In genomic region chr21:45080232-45080631, GRCh38 we compare ENCODE assay signal across 14 cellular contexts. TPM values are rescaled to one million over a fixed set of nuclear protein-coding genes. Genes with fewer than 3 reads are reported as not detected.
DNase-seq lines count a peak whose midpoint lies in the region; ATAC-seq and TF ChIP-seq lines count a peak whose summit lies in the region.
"Had no signal": no experiment of that assay in that cellular context is flagged by ENCODE, and none has a peak within 500 bp of the region (broad histone marks: within the 10 kb centered on the region; RNA-seq: fewer than 3 reads in every experiment).

No MANE protein-coding gene starts in this region.

- H3K27ac ChIP-seq in stomach (peak overlapping the region in 4 of 5 donors; percentile 43 to 97 (median 58)), Peyer's patch (no peak overlapping the region)
- H3K27ac ChIP-seq: suprapubic skin had no signal

- peaks cover 97% of the 10 kb centered on the region for H3K4me1 Mint-ChIP-seq in activated T-cell treated with anti-CD3 and anti-CD28 coated beads, Interleukin-2, amount 50 U/mL, for 4 hours (ENCODE audit: low read depth)
- peaks cover 71% of the 10 kb centered on the region for H3K4me1 Mint-ChIP-seq in activated B cell treated with CpG ODN at 0.5 μM for 24 hours

- CTCF ChIA-PET in activated B cell treated with CpG ODN at 0.5 μM for 24 hours (lab: Charles Lee), result interaction anchor here (0.9 to 2.6 kb wide), 3 partner anchors 38 to 60 kb away, joined by 3 to 6 read pairs (median 4); no protein-coding TSS in a partner anchor

- no peak for ATAC-seq in activated T-cell treated with anti-CD3 and anti-CD28 coated beads, Interleukin-2, amount 50 U/mL, for 4 hours
- ATAC-seq in activated B cell treated with CpG ODN at 0.5 μM for 24 hours (ENCODE audit: low read depth), result no peak
- ATAC-seq: Right ventricle myocardium inferior had no signal

- DNase-seq in activated T-cell treated with anti-CD3 and anti-CD28 coated beads, Interleukin-2, amount 50 U/mL, for 4 hours, result no peak
- DNase-seq in activated T-cell treated with anti-CD3 and anti-CD28 coated beads, Interleukin-2, amount 50 U/mL, for 1 hour, result no peak
- DNase-seq in activated B cell treated with CpG ODN at 0.5 μM for 24 hours (no peak), fibroblast of villous mesenchyme (ENCODE audit: low read depth) (peak; percentile 17), stomach (no peak), Peyer's patch (no peak), cerebellar cortex (ENCODE audit: low spot score) (no peak), glomerular visceral epithelial cell (ENCODE audit: extremely low spot score) (no peak)
- DNase-seq: amygdala, Karpas-422, NCI-H1417, T1000 had no signal

- WGBS in stomach, 5 donors, result 77 to 86% (median 80%) methylated on average over 5 of the region's 5 CpGs

- intact Hi-C loops in activated B cell treated with CpG ODN at 0.5 μM for 24 hours (cut with micrococcal nuclease) (no loop called here), stomach (cut with DNase I; ENCODE audit: low total_unique reads) (no loop called here)

- TF ChIP-seq CTCF in activated B cell treated with CpG ODN at 0.5 μM for 24 hours (IDR thresholded peaks at IDR 0.05) (no peak), fibroblast of villous mesenchyme (IDR thresholded peaks at IDR 0.05; ENCODE audit: insufficient read depth, low read depth, low read length) (no peak), stomach (IDR thresholded peaks at IDR 0.05) (no peak), Peyer's patch (IDR thresholded peaks at IDR 0.05) (no peak)

- H3K9me3 ChIP-seq in stomach (no peaks in the 10 kb centered on the region), Peyer's patch (no peaks in the 10 kb centered on the region)
- H3K9me3 ChIP-seq: suprapubic skin had no signal

- H3K9me3 Mint-ChIP-seq in activated T-cell treated with anti-CD3 and anti-CD28 coated beads, Interleukin-2, amount 50 U/mL, for 4 hours, result no peaks in the 10 kb centered on the region
- H3K9me3 Mint-ChIP-seq in activated B cell treated with CpG ODN at 0.5 μM for 24 hours, result no peaks in the 10 kb centered on the region

- H3K4me1 ChIP-seq in stomach (peaks cover 4 to 74% (median 40%) of the 10 kb centered on the region in 4 donors), Peyer's patch (peaks cover 2 to 4% (median 3%) of the 10 kb centered on the region in 4 donors)

- no peaks in the 10 kb centered on the region for H3K27me3 Mint-ChIP-seq in activated T-cell treated with anti-CD3 and anti-CD28 coated beads, Interleukin-2, amount 50 U/mL, for 4 hours (ENCODE audit: low read depth)
- no peaks in the 10 kb centered on the region for H3K27me3 Mint-ChIP-seq in activated B cell treated with CpG ODN at 0.5 μM for 24 hours

- peak overlapping the region; percentile 61 for H3K4me3 Mint-ChIP-seq in activated T-cell treated with anti-CD3 and anti-CD28 coated beads, Interleukin-2, amount 50 U/mL, for 4 hours
- H3K4me3 Mint-ChIP-seq in activated B cell treated with CpG ODN at 0.5 μM for 24 hours, result no peak overlapping the region

- no peak for TF ChIP-seq POLR2A in stomach (IDR thresholded peaks at IDR 0.05)
- TF ChIP-seq POLR2A in Peyer's patch (IDR thresholded peaks at IDR 0.05), result no peak

- peaks cover 0 to 9% (median 0%) of the 10 kb centered on the region in 3 donors for H3K27me3 ChIP-seq in stomach
- no peaks in the 10 kb centered on the region for H3K27me3 ChIP-seq in Peyer's patch
- H3K27me3 ChIP-seq: suprapubic skin had no signal

- POLR2A ChIA-PET in activated B cell treated with CpG ODN at 0.5 μM for 24 hours (lab: Charles Lee), result interaction anchor here (1.9 kb wide), 1 partner anchor 24 kb away, joined by 6 read pairs; no protein-coding TSS in a partner anchor

- H3K4me3 ChIP-seq in fibroblast of villous mesenchyme (ENCODE audit: low read depth, low read length) (no peak overlapping the region), stomach (no peak overlapping the region), Peyer's patch (no peak overlapping the region)
- H3K4me3 ChIP-seq: suprapubic skin had no signal

- peak overlapping the region; percentile 54 for H3K27ac Mint-ChIP-seq in activated B cell treated with CpG ODN at 0.5 μM for 24 hours

- TF ChIP-seq EP300 in stomach (IDR thresholded peaks at IDR 0.05), result no peak

- peaks cover 11% of the 10 kb centered on the region for H3K36me3 Mint-ChIP-seq in activated T-cell treated with anti-CD3 and anti-CD28 coated beads, Interleukin-2, amount 50 U/mL, for 4 hours (ENCODE audit: insufficient read depth)
- H3K36me3 Mint-ChIP-seq in activated B cell treated with CpG ODN at 0.5 μM for 24 hours (ENCODE audit: low read depth), result peaks cover 14% of the 10 kb centered on the region

- peaks cover 0 to 4% (median 0%) of the 10 kb centered on the region in 4 donors for H3K36me3 ChIP-seq in stomach
- no peaks in the 10 kb centered on the region for H3K36me3 ChIP-seq in Peyer's patch
- H3K36me3 ChIP-seq: suprapubic skin had no signal

RNA-seq across cellular contexts. Expression of gene ADARB1, which starts 5.9 kb away (rescaled TPM):
- 10 to 100 TPM; 28.1 to 32.9 (median 30.9) TPM for total RNA-seq in activated T-cell treated with anti-CD3 and anti-CD28 coated beads, Interleukin-2, amount 50 U/mL, for 4 hours
- total RNA-seq in activated B cell treated with CpG ODN at 0.5 μM for 24 hours (21.6 and 22.6 TPM in 2 replicates), fibroblast of villous mesenchyme (14.5 and 16.4 TPM in 2 replicates), stomach (10 to 100 TPM in 4 of 5 donors, 1 to 10 TPM in 1; 3.2 to 33.9 (median 28.8) TPM), Peyer's patch (10 to 100 TPM in 2 of 4 donors, 1 to 10 TPM in 2; 7.4 to 47.9 (median 10.0) TPM)
- polyA plus RNA-seq in stomach, result 1 to 10 TPM; 5.9 to 6.7 (median 6.6) TPM

Comparison
In these comparisons a context has a peak if more than half of its experiments do, and no peak if none do; other contexts are left out.
1. H3K27ac ChIP-seq: peak in stomach (4 of 5); none in Peyer's patch (0 of 4).